In genomic region chr12:32895688-32896437, GRCh38 we compare ENCODE assay signal across 8 cellular contexts. TPM values are rescaled to one million over a fixed set of nuclear protein-coding genes. Genes with fewer than 3 reads are reported as not detected.
DNase-seq lines count a peak whose midpoint lies in the region; ATAC-seq, FAIRE-seq and TF ChIP-seq lines count a peak whose summit lies in the region.

No MANE protein-coding gene starts in this region.

- BruUV-seq in K562 (replicated peaks; lab: Mats Ljungman, UMichigan) = TSS peak; percentile 60

- H3K9me1 ChIP-seq in K562 (ENCODE audit: control insufficient read depth, insufficient read depth, low read length) = no peaks in the 10 kb centered on the region

- H3K36me3 ChIP-seq in BE2C (no peaks in the 10 kb centered on the region), K562 (ENCODE audit: control insufficient read depth, insufficient read depth, low read length) (no peaks in the 10 kb centered on the region), testis (ENCODE audit: low read depth, missing control alignments) (no peaks in the 10 kb centered on the region)

- CTCF ChIA-PET in K562 (lab: Yijun Ruan, JAX; ENCODE audit: low intra/inter-chr PET ratio) = no interaction called here

- H4K20me1 ChIP-seq in K562 (replicated peaks; ENCODE audit: control insufficient read depth, insufficient read depth, low read length) = no peaks in the 10 kb centered on the region

- no peak for TF ChIP-seq CTCF in BE2C (IDR thresholded peaks at IDR 0.05; ENCODE audit: low read depth, low read length)
- TF ChIP-seq CTCF in K562 (IDR thresholded peaks at IDR 0.05 in 2 of 3, conservative IDR thresholded peaks at IDR 0.05 in 1 of 3; ENCODE audit: insufficient read depth in 2 of 3, low read depth in 1 of 3, low read length in 3 of 3) = 0 out of 6 replicates have a peak, but pooled peaks of 1 of the 3 experiments have one; percentile 17
- TF ChIP-seq CTCF in testis (IDR thresholded peaks at IDR 0.05) = no peak

- no peak overlapping the region for H3K27ac ChIP-seq in K562 (ENCODE audit: extremely low read depth, low read depth, low read length)
- peak overlapping the region; percentile 44 to 65 for H3K27ac ChIP-seq in testis

- intact Hi-C loops in K562 (cut with micrococcal nuclease) = no loop called here
- intact Hi-C loops in testis (cut with DNase I; ENCODE audit: low total_unique reads) = no loop called here

- no peak for DNase-seq in BE2C
- DNase-seq in HT-29 (ENCODE audit: low spot score) = peak; percentile 74
- DNase-seq in K562 (ENCODE audit: extremely low read depth in 1 of 4, low spot score in 3 of 4) = peak; percentile 20 to 32 (median 24)
- peak; percentile 77 for DNase-seq in left lobe of liver (ENCODE audit: low spot score)
- peak; percentile 41 for DNase-seq in testis
- no peak for DNase-seq in iPS-NIHi7 (ENCODE audit: extremely low spot score)
- DNase-seq in H54 (ENCODE audit: insufficient read length, low spot score) = no peak
- DNase-seq in NCI-H2029 treated with DMSO at 0.1 percent for 48 hours (lab: John Stamatoyannopoulos, UW) = no peak

- TF ChIP-seq RAD21 in K562 (CRISPR knock-in tag; conservative IDR thresholded peaks at IDR 0.05 in 1 of 2, IDR thresholded peaks at IDR 0.05 in 1 of 2) = no peak

- in situ Hi-C loops in K562 (cut with MboI) = no loop called here

- POLR2A ChIA-PET in K562 (lab: Yijun Ruan, JAX) = interaction anchor here (0.6 to 0.7 kb wide), 2 partner anchors 11 to 37 kb away, joined by 3 read pairs; no protein-coding TSS in a partner anchor

- FAIRE-seq in K562 (lab: Jason Lieb, UNC) (no peak), H54 (lab: Jason Lieb, UNC) (no peak)

- no peak for TF ChIP-seq EP300 in K562 (IDR thresholded peaks at IDR 0.05; ENCODE audit: low read length)

- 2% methylated on average over 29 of the region's 29 CpGs for WGBS in K562 (ENCODE audit: insufficient coverage, low coverage, missing lambda C conversion rate)
- WGBS in testis, 2 donors = 6 to 7% methylated on average over 29 of the region's 29 CpGs

- H3K4me3 ChIP-seq in BE2C (ENCODE audit: low read depth, low read length) (peak overlapping the region; percentile 52), K562 (peak overlapping the region; percentile 67), testis (peak overlapping the region; percentile 75 to 87)

- peak overlapping the region; percentile 85 for H2AFZ ChIP-seq in K562 (ENCODE audit: low read depth, low read length)

- ATAC-seq in K562 (peak; percentile 39), left lobe of liver (peak; percentile 66)

- no peaks in the 10 kb centered on the region for H3K4me1 ChIP-seq in BE2C
- peaks cover 8 to 10% of the 10 kb centered on the region in 2 experiments; a peak in 3 of 5 replicates for H3K4me1 ChIP-seq in K562 (replicated peaks in 1 of 2; ENCODE audit: control insufficient read depth in 2 of 2, insufficient read depth in 2 of 2, low read length in 2 of 2)
- peaks cover 13% of the 10 kb centered on the region for H3K4me1 ChIP-seq in testis

- no peaks in the 10 kb centered on the region for H3K79me2 ChIP-seq in K562 (ENCODE audit: control insufficient read depth, insufficient read depth, low read length)

- H3K4me2 ChIP-seq in K562 (ENCODE audit: insufficient read depth, low read length) = peak overlapping the region; percentile 78

- TF ChIP-seq POLR2A in K562 (conservative IDR thresholded peaks at IDR 0.05) = no peak
- no peak for TF ChIP-seq POLR2A in testis (IDR thresholded peaks at IDR 0.05)
- TF ChIP-seq POLR2A in H54 (IDR thresholded peaks at IDR 0.05; ENCODE audit: low read depth, low read length) = no peak

- H3K9me3 ChIP-seq in BE2C = no peaks in the 10 kb centered on the region
- no peaks in the 10 kb centered on the region for H3K9me3 ChIP-seq in K562 (replicated peaks; ENCODE audit: control insufficient read depth, insufficient read depth, low read depth, low read length)
- no peaks in the 10 kb centered on the region for H3K9me3 ChIP-seq in testis

- H3K27me3 ChIP-seq in BE2C (peaks cover 10% of the 10 kb centered on the region), K562 (ENCODE audit: control insufficient read depth in 2 of 2, insufficient read depth in 2 of 2, low read length in 2 of 2) (no peaks in the 10 kb centered on the region), testis (no peaks in the 10 kb centered on the region)

- peak overlapping the region in 1 of 2 experiments; percentile 89; a peak in 3 of 4 replicates for H3K9ac ChIP-seq in K562 (ENCODE audit: insufficient read depth in 1 of 2, low read depth in 2 of 2, low read length in 2 of 2)

TF ChIP-seq in K562, 482 proteins besides CTCF, POLR2A, EP300 and RAD21 (continues in another document):
- TF ChIP-seq RNF219 (CRISPR knock-in tag; IDR thresholded peaks at IDR 0.05) (no peak), TAL1 (IDR thresholded peaks at IDR 0.05) (no peak), PURB (CRISPR knock-in tag; IDR thresholded peaks at IDR 0.05; ENCODE audit: low read depth) (no peak), LCOR (CRISPR knock-in tag; IDR thresholded peaks at IDR 0.05) (peak; percentile 59; the same call in 1 of the 2 replicates), E2F6 (IDR thresholded peaks at IDR 0.05; ENCODE audit: borderline replicate concordance in 1 of 2, extremely low read depth in 1 of 2, insufficient read depth in 1 of 2, insufficient read length in 1 of 2, low read depth in 1 of 2, low read length in 1 of 2, poor library complexity in 1 of 2, severe bottlenecking in 1 of 2) (peak in 1 of 2 experiments; percentile 60), HDAC3 (IDR thresholded peaks at IDR 0.05; ENCODE audit: borderline replicate concordance, partially characterized antibody) (no peak)
- TF ChIP-seq, protein P1, sequence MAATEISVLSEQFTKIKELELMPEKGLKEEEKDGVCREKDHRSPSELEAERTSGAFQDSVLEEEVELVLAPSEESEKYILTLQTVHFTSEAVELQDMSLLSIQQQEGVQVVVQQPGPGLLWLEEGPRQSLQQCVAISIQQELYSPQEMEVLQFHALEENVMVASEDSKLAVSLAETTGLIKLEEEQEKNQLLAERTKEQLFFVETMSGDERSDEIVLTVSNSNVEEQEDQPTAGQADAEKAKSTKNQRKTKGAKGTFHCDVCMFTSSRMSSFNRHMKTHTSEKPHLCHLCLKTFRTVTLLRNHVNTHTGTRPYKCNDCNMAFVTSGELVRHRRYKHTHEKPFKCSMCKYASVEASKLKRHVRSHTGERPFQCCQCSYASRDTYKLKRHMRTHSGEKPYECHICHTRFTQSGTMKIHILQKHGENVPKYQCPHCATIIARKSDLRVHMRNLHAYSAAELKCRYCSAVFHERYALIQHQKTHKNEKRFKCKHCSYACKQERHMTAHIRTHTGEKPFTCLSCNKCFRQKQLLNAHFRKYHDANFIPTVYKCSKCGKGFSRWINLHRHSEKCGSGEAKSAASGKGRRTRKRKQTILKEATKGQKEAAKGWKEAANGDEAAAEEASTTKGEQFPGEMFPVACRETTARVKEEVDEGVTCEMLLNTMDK (IDR thresholded peaks at IDR 0.05; ENCODE audit: borderline replicate concordance, insufficient read depth, low read depth, low read length, poor library complexity, severe bottlenecking) = no peak
- TF ChIP-seq, protein P2, sequence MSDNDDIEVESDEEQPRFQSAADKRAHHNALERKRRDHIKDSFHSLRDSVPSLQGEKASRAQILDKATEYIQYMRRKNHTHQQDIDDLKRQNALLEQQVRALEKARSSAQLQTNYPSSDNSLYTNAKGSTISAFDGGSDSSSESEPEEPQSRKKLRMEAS (CRISPR knock-in tag; IDR thresholded peaks at IDR 0.05) = peak; percentile 54

RNA-seq across cellular contexts. Expression of gene PKP2, which starts 0.7 kb away (rescaled TPM):
- not detected for polyA plus RNA-seq in BE2C (2012; ENCODE audit: insufficient read depth, insufficient read length, low read depth)
- total RNA-seq in HT-29 (2014; rRNA removed; shearing (Covaris generic)) = 34.0 and 34.4 TPM in 2 replicates
- 2.3 and 5.2 TPM in 2 replicates for total RNA-seq in K562 (2011; cell fraction: chromatin; rRNA removed; ENCODE audit: low replicate concordance)
- total RNA-seq in K562 (2011; cell fraction: nucleolus; rRNA removed) = 2.3 and 3.6 TPM in 2 replicates
- total RNA-seq in K562 (2011; cell fraction: nucleoplasm; rRNA removed) = 2.6 and 3.7 TPM in 2 replicates
- total RNA-seq in K562 (2014; rRNA removed) = 2.4 and 2.8 TPM in 2 replicates
- 4.2 and 5.3 TPM in 2 replicates for total RNA-seq in K562 (2014; rRNA removed; fragmentation: Illumina TruSeq; extraction: Trizol)
- total RNA-seq in K562 (2015; rRNA removed; fragmentation: Illumina TruSeq; extraction: Trizol) = 2.6 and 2.9 TPM in 2 replicates
- 3.5 and 4.1 TPM in 2 replicates for total RNA-seq in K562 (2021)
- 3.2 and 5.2 TPM in 2 replicates for polyA plus RNA-seq in K562 (2011; rRNA removed)
- 2.0 and 4.1 TPM in 2 replicates for polyA plus RNA-seq in K562 (2011; cell fraction: cytosol; rRNA removed)
- 2.3 and 6.1 TPM in 2 replicates for polyA plus RNA-seq in K562 (2011; cell fraction: nucleus; rRNA removed)
- polyA plus RNA-seq in K562 (2012) = 2.0 TPM in 2 replicates
- polyA plus RNA-seq in K562 (2014; fragmentation: Illumina TruSeq; extraction: Trizol) = 3.3 and 3.7 TPM in 2 replicates
- polyA plus RNA-seq in K562 (2014; fragmentation: Nextera tagmentation; extraction: Ambion mirVana) = 1 to 10 TPM; 1.6 TPM
- 2.2 and 3.0 TPM in 2 replicates for polyA plus RNA-seq in K562 (2014; rRNA removed)
- polyA minus RNA-seq in K562 (2011; rRNA and poly(A)+ RNA removed) = 4.1 and 11.9 TPM in 2 replicates
- polyA minus RNA-seq in K562 (2011; cell fraction: cytosol; rRNA and poly(A)+ RNA removed) = 2.1 and 5.1 TPM in 2 replicates
- polyA minus RNA-seq in K562 (2011; cell fraction: nucleus; rRNA and poly(A)+ RNA removed) = 2.6 and 10.7 TPM in 2 replicates
- 21.4 TPM for total RNA-seq in left lobe of liver
- 10 to 100 TPM; 18.9 to 22.3 TPM for total RNA-seq in testis
- 14.8 TPM for polyA plus RNA-seq in testis (ENCODE audit: insufficient read depth, low read depth, low replicate concordance)

Comparison
In these comparisons a context has a peak if more than half of its experiments do, and no peak if none do; other contexts are left out.
1. DNase-seq: peak in HT-29 (single experiment), K562 (4 of 4), left lobe of liver (single experiment) and testis (single experiment); none in BE2C (single experiment), iPS-NIHi7 (single experiment), H54 (single experiment) and NCI-H2029 treated with DMSO at 0.1 percent for 48 hours (single experiment).
2. Peak in every context shown above with its lines, with median percentiles within 50 percentile points of each other: H3K4me3 ChIP-seq.